Comparison of ENCODE assay signal across 20 cellular contexts in the genomic region with DNA sequence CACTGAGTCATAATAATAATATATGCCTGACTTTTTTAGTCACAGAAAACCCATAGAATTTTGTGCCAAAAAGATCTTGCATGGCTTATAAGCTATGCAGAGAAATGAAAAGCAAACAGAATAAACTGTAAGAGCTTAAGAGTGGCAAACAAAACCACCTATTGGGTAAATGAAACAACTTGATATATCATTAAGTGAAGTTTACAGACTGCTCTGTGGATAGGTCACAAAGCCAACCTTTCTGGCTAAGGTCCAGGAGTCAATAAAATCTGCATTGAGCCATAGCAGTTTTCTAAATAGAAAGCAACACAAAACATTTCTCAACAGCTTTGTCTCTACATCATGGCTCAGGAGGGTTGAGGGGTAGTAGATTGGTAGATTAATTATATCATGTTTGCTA.
A peak's percentile ranks its signal among the peaks of the same experiment; 100 is the strongest.
DNase-seq lines count a peak whose midpoint lies in the region; ATAC-seq and TF ChIP-seq lines count a peak whose summit lies in the region.
"Had no signal": no experiment of that assay in that cellular context is flagged by ENCODE, and none has a peak within 500 bp of the region (broad histone marks: within the 10 kb centered on the region; RNA-seq: fewer than 3 reads in every experiment).

No MANE protein-coding gene starts in this region.

- DNase-seq in COR-L47 (lab: John Stamatoyannopoulos, UW): peak; percentile 84
- DNase-seq in NCI-H1092 (lab: John Stamatoyannopoulos, UW): peak; percentile 13
- peak; percentile 74 for DNase-seq in NCI-H2107 treated with DMSO at 0.1 percent for 48 hours (lab: John Stamatoyannopoulos, UW; ENCODE audit: unreplicated experiment)
- DNase-seq in PC-3: peak; percentile 79
- DNase-seq in activated CD4-positive, alpha-beta T cell treated with anti-CD3 and anti-CD28 coated beads for 1 hour: no peak
- DNase-seq in stimulated activated effector memory CD8-positive, alpha-beta T cell treated with anti-CD3 and anti-CD28 coated beads, Interleukin-12 subunit alpha, Interleukin-12 subunit beta, amount 100 ng/mL, for 72 hours (ENCODE audit: low spot score in 2 of 2): no peak
- DNase-seq in ureter (ENCODE audit: low spot score): no peak
- DNase-seq: activated CD4-positive, alpha-beta T cell treated with anti-CD3 and anti-CD28 coated beads, Interleukin-2, amount 50 U/mL, for 48 hours; C1 segment of cervical spinal cord; endodermal cell; head of caudate nucleus; lower lobe of right lung; MM.1S; stimulated activated naive CD4-positive, alpha-beta T cell; SW 1271; tibial artery had no signal

- peak; percentile 75 for ATAC-seq in PC-3
- ATAC-seq in stimulated activated effector memory CD8-positive, alpha-beta T cell treated with anti-CD3 and anti-CD28 coated beads, Interleukin-12 subunit alpha, Interleukin-12 subunit beta, amount 100 ng/mL, for 72 hours: no peak
- no peak for ATAC-seq in HG03135 (IDR thresholded peaks at IDR 0.05; ENCODE audit: unreplicated experiment)
- ATAC-seq: lower lobe of right lung had no signal

- no TSS peak for BruUV-seq in PC-3 (replicated peaks; lab: Mats Ljungman, UMichigan)

- peaks cover 3% of the 10 kb centered on the region for H3K9me3 Mint-ChIP-seq in stimulated activated effector memory CD8-positive, alpha-beta T cell treated with anti-CD3 and anti-CD28 coated beads, Interleukin-12 subunit alpha, Interleukin-12 subunit beta, amount 100 ng/mL, for 72 hours

- no peaks in the 10 kb centered on the region for H3K36me3 Mint-ChIP-seq in stimulated activated effector memory CD8-positive, alpha-beta T cell treated with anti-CD3 and anti-CD28 coated beads, Interleukin-12 subunit alpha, Interleukin-12 subunit beta, amount 100 ng/mL, for 72 hours
- H3K36me3 Mint-ChIP-seq: activated naive CD4-positive, alpha-beta T cell treated with anti-CD3 and anti-CD28 coated beads, Interleukin-2, amount 50 U/mL, for 24 hours had no signal

- H3K27me3 ChIP-seq in PC-3 (ENCODE audit: low read length): no peaks in the 10 kb centered on the region
- H3K27me3 ChIP-seq: right atrium auricular region, tibial artery had no signal

- peaks cover 15% of the 10 kb centered on the region for H3K4me1 ChIP-seq in PC-3 (ENCODE audit: insufficient read depth, low read length)
- H3K4me1 ChIP-seq: lower lobe of right lung, right atrium auricular region, tibial artery had no signal

- no peaks in the 10 kb centered on the region for H3K79me2 ChIP-seq in PC-3 (ENCODE audit: low read length)

- H3K9me3 ChIP-seq in PC-3 (ENCODE audit: low read length): no peaks in the 10 kb centered on the region
- H3K9me3 ChIP-seq: tibial artery had no signal

- H3K9ac ChIP-seq in PC-3 (ENCODE audit: low read length): no peak overlapping the region

- no peak overlapping the region for H3K4me3 ChIP-seq in PC-3 (ENCODE audit: low read length)
- H3K4me3 ChIP-seq: lower lobe of right lung, right atrium auricular region, tibial artery had no signal

- TF ChIP-seq CTCF in PC-3 (conservative IDR thresholded peaks at IDR 0.05; ENCODE audit: low read depth, low read length): no peak

- intact Hi-C loops in PC-3 (cut with micrococcal nuclease): no loop called here

- no peak overlapping the region for H2AFZ ChIP-seq in PC-3 (ENCODE audit: low read length)

- H3K4me3 Mint-ChIP-seq in stimulated activated effector memory CD8-positive, alpha-beta T cell treated with anti-CD3 and anti-CD28 coated beads, Interleukin-12 subunit alpha, Interleukin-12 subunit beta, amount 100 ng/mL, for 72 hours: no peak overlapping the region
- H3K4me3 Mint-ChIP-seq: activated naive CD4-positive, alpha-beta T cell treated with anti-CD3 and anti-CD28 coated beads, Interleukin-2, amount 50 U/mL, for 24 hours; endodermal cell had no signal

- CTCF ChIA-PET in PC-3 (lab: Charles Lee): no interaction called here

- H3F3A ChIP-seq in PC-3 (ENCODE audit: low read length, unreplicated experiment): no peaks in the 10 kb centered on the region

- H4K20me1 ChIP-seq in PC-3 (ENCODE audit: low read length): no peaks in the 10 kb centered on the region

- H3K9me2 ChIP-seq in PC-3 (replicated peaks; ENCODE audit: low read length): no peaks in the 10 kb centered on the region

- H3K4me2 ChIP-seq in PC-3 (ENCODE audit: low read length): 0 out of 2 replicates have a peak overlapping the region, but pooled peaks have one; percentile 9

- H3K36me3 ChIP-seq in PC-3 (ENCODE audit: low read depth, low read length): no peaks in the 10 kb centered on the region
- H3K36me3 ChIP-seq: lower lobe of right lung, right atrium auricular region, tibial artery had no signal

- POLR2A ChIA-PET in PC-3 (lab: Charles Lee; ENCODE audit: unreplicated experiment): no interaction called here

- no peak overlapping the region for H3K27ac Mint-ChIP-seq in stimulated activated effector memory CD8-positive, alpha-beta T cell treated with anti-CD3 and anti-CD28 coated beads, Interleukin-12 subunit alpha, Interleukin-12 subunit beta, amount 100 ng/mL, for 72 hours
- H3K27ac Mint-ChIP-seq: activated naive CD4-positive, alpha-beta T cell treated with anti-CD3 and anti-CD28 coated beads, Interleukin-2, amount 50 U/mL, for 24 hours; endodermal cell had no signal

- no peaks in the 10 kb centered on the region for H3K4me1 Mint-ChIP-seq in stimulated activated effector memory CD8-positive, alpha-beta T cell treated with anti-CD3 and anti-CD28 coated beads, Interleukin-12 subunit alpha, Interleukin-12 subunit beta, amount 100 ng/mL, for 72 hours
- H3K4me1 Mint-ChIP-seq: activated naive CD4-positive, alpha-beta T cell treated with anti-CD3 and anti-CD28 coated beads, Interleukin-2, amount 50 U/mL, for 24 hours had no signal

- peak overlapping the region; percentile 30; the same call in 1 of the 2 replicates for H3K27ac ChIP-seq in PC-3 (ENCODE audit: low read length)
- H3K27ac ChIP-seq: lower lobe of right lung, right atrium auricular region, RWPE1, tibial artery had no signal

Comparison
In these comparisons a context has a peak if more than half of its experiments do, and no peak if none do; other contexts are left out.
1. DNase-seq: peak in COR-L47 (single experiment), NCI-H1092 (single experiment), NCI-H2107 treated with DMSO at 0.1 percent for 48 hours (single experiment) and PC-3 (single experiment); none in activated CD4-positive, alpha-beta T cell treated with anti-CD3 and anti-CD28 coated beads for 1 hour (single experiment), stimulated activated effector memory CD8-positive, alpha-beta T cell treated with anti-CD3 and anti-CD28 coated beads, Interleukin-12 subunit alpha, Interleukin-12 subunit beta, amount 100 ng/mL, for 72 hours (0 of 2) and ureter (single experiment).